9 cellular contexts compared by ENCODE assay signal in the genomic region with DNA sequence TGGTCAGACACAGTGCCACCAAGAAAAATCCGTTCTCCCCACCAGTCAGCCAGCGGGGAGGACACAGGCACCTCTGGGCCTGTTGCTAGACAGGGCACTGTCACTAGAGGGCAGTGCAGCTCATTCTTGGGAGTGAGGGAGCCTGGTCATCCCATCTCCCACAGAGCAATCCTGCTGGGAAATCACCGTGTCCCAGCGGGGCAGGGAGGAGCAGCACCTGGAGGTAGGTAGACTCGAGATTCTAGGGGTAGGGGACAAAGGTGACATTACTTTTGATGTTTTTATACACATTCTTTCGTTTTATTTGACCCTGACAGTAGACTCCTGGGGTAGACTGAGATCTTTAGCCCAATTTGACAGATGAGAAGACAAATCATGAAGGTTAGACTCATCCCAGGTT. TPM values are rescaled to one million over a fixed set of nuclear protein-coding genes. Genes with fewer than 3 reads are reported as not detected.
DNase-seq lines count a peak whose midpoint lies in the region; ATAC-seq and TF ChIP-seq lines count a peak whose summit lies in the region.
"Had no signal": no experiment of that assay in that cellular context is flagged by ENCODE, and none has a peak within 500 bp of the region (broad histone marks: within the 10 kb centered on the region; RNA-seq: fewer than 3 reads in every experiment).

No MANE protein-coding gene starts in this region.

- dilution Hi-C loops in mammary epithelial cell (cut with HindIII; ENCODE audit: low sequenced_read_pairs), result no loop called here

- no peak overlapping the region for H3K27ac ChIP-seq in mammary epithelial cell (ENCODE audit: insufficient read depth, low read depth, low read length)
- H3K27ac ChIP-seq: BLaER1 treated with 17β-estradiol and CSF1 and Interleukin-3, amounts not matched to agents 10 nM and 100 nM had no signal

- intact Hi-C loops in mammary epithelial cell (cut with micrococcal nuclease), result loop anchor here (1.0 to 2.0 kb wide), 6 partner anchors 26 to 412 kb away; no protein-coding TSS in a partner anchor

- no peaks in the 10 kb centered on the region for H3K36me3 ChIP-seq in mammary epithelial cell (ENCODE audit: insufficient read depth, low read length)
- no peaks in the 10 kb centered on the region for H3K36me3 ChIP-seq in kidney epithelial cell (ENCODE audit: control insufficient read depth, insufficient read depth, low read length)
- H3K36me3 ChIP-seq: BLaER1 treated with 17β-estradiol and CSF1 and Interleukin-3, amounts not matched to agents 10 nM and 100 nM had no signal

- H3K9ac ChIP-seq in mammary epithelial cell (ENCODE audit: insufficient read depth, low read length), result no peak overlapping the region
- H3K9ac ChIP-seq: BLaER1 treated with 17β-estradiol and CSF1 and Interleukin-3, amounts not matched to agents 10 nM and 100 nM had no signal

- H3K9me3 ChIP-seq in mammary epithelial cell (replicated peaks; ENCODE audit: insufficient read depth, low read length), result no peaks in the 10 kb centered on the region
- H3K9me3 ChIP-seq: BLaER1 treated with 17β-estradiol and CSF1 and Interleukin-3, amounts not matched to agents 10 nM and 100 nM had no signal

- no peak overlapping the region for H3K4me2 ChIP-seq in mammary epithelial cell (ENCODE audit: insufficient read depth, low read depth, low read length)
- H3K4me2 ChIP-seq: BLaER1 treated with 17β-estradiol and CSF1 and Interleukin-3, amounts not matched to agents 10 nM and 100 nM had no signal

- peaks cover 9% of the 10 kb centered on the region for H3K4me1 ChIP-seq in mammary epithelial cell (ENCODE audit: insufficient read depth, low read length)
- H3K4me1 ChIP-seq: BLaER1 treated with 17β-estradiol and CSF1 and Interleukin-3, amounts not matched to agents 10 nM and 100 nM had no signal

- DNase-seq in NCI-H524 (lab: John Stamatoyannopoulos, UW), result peak; percentile 79 to 80
- DNase-seq in NCI-H524 treated with DMSO at 0.1 percent for 48 hours (lab: John Stamatoyannopoulos, UW), result no peak
- peak; percentile 17 for DNase-seq in NCI-H2081 treated with DMSO at 0.1 percent for 48 hours (lab: John Stamatoyannopoulos, UW)
- peak; percentile 76 for DNase-seq in mammary epithelial cell
- DNase-seq in kidney epithelial cell (ENCODE audit: low read depth), result no peak
- peak; percentile 72 to 80 for DNase-seq in stimulated activated CD4-positive, alpha-beta T cell treated with anti-CD3 and anti-CD28 coated beads, Interleukin-2, amount 100 ng/mL, for 48 hours

- in situ Hi-C loops in mammary epithelial cell (cut with MboI; ENCODE audit: low sequenced_read_pairs in 2 of 2), result loop anchor here (5.0 to 10.0 kb wide), 2 partner anchors 121 to 168 kb away; no protein-coding TSS in a partner anchor

- peak; percentile 66 for ATAC-seq in HG02884 (IDR thresholded peaks at IDR 0.05; ENCODE audit: unreplicated experiment)

- WGBS in mammary epithelial cell (ENCODE audit: low coverage, missing lambda C conversion rate), result 0% methylated on average over 6 of the region's 6 CpGs

- no peak overlapping the region for H3K4me3 ChIP-seq in WI38 (ENCODE audit: low read depth, low read length)
- no peak overlapping the region for H3K4me3 ChIP-seq in mammary epithelial cell (replicated peaks in 1 of 3; ENCODE audit: insufficient read depth in 1 of 3, low read depth in 2 of 3, low read length in 3 of 3)
- no peak overlapping the region for H3K4me3 ChIP-seq in kidney epithelial cell (ENCODE audit: low read depth, low read length)
- H3K4me3 ChIP-seq: BLaER1 treated with 17β-estradiol and CSF1 and Interleukin-3, amounts not matched to agents 10 nM and 100 nM had no signal

- H2AFZ ChIP-seq in mammary epithelial cell (ENCODE audit: low read depth, low read length), result no peak overlapping the region

- no TSS peak for BruUV-seq in mammary epithelial cell (replicated peaks; lab: Mats Ljungman, UMichigan)

- no peaks in the 10 kb centered on the region for H4K20me1 ChIP-seq in mammary epithelial cell (ENCODE audit: insufficient read depth, low read length)
- H4K20me1 ChIP-seq: BLaER1 treated with 17β-estradiol and CSF1 and Interleukin-3, amounts not matched to agents 10 nM and 100 nM had no signal

- CTCF ChIA-PET in mammary epithelial cell (lab: Charles Lee; ENCODE audit: low non-redundant PET), result interaction anchor here (0.8 kb wide), 1 partner anchor 23 kb away, joined by 4 read pairs; no protein-coding TSS in a partner anchor

- TF ChIP-seq CTCF in WI38 (IDR thresholded peaks at IDR 0.05; ENCODE audit: low read depth, low read length), result peak; percentile 96
- TF ChIP-seq CTCF in mammary epithelial cell (conservative IDR thresholded peaks at IDR 0.05 in 1 of 2, IDR thresholded peaks at IDR 0.05 in 1 of 2; ENCODE audit: extremely low read depth in 1 of 2, insufficient read depth in 1 of 2, low read depth in 1 of 2, low read length in 2 of 2), result peak; percentile 98
- TF ChIP-seq CTCF in kidney epithelial cell (IDR thresholded peaks at IDR 0.05; ENCODE audit: insufficient read depth, low read length, poor library complexity, severe bottlenecking), result peak; percentile 96

- H3K79me2 ChIP-seq in mammary epithelial cell (ENCODE audit: insufficient read depth, low read length), result no peaks in the 10 kb centered on the region

- H3K27me3 ChIP-seq in mammary epithelial cell (ENCODE audit: insufficient read depth, low read length), result no peaks in the 10 kb centered on the region
- peaks cover 9% of the 10 kb centered on the region for H3K27me3 ChIP-seq in kidney epithelial cell (ENCODE audit: control insufficient read depth, insufficient read depth, low read length)
- H3K27me3 ChIP-seq: BLaER1 treated with 17β-estradiol and CSF1 and Interleukin-3, amounts not matched to agents 10 nM and 100 nM had no signal

RNA-seq across cellular contexts. Expression of gene CAMK1G, which starts 6.7 kb away (rescaled TPM):
- total RNA-seq in mammary epithelial cell (not detected), kidney epithelial cell (0.14 and 0.21 TPM in 2 replicates)
- not detected for polyA plus RNA-seq in mammary epithelial cell
- polyA minus RNA-seq in mammary epithelial cell, result not detected

Comparison
In these comparisons a context has a peak if more than half of its experiments do, and no peak if none do; other contexts are left out.
1. DNase-seq: peak in NCI-H524 (2 of 2), NCI-H2081 treated with DMSO at 0.1 percent for 48 hours (single experiment), mammary epithelial cell (single experiment) and stimulated activated CD4-positive, alpha-beta T cell treated with anti-CD3 and anti-CD28 coated beads, Interleukin-2, amount 100 ng/mL, for 48 hours (2 of 2); none in NCI-H524 treated with DMSO at 0.1 percent for 48 hours (single experiment) and kidney epithelial cell (single experiment).
2. Peak in every context shown above with its lines, with median percentiles within 50 percentile points of each other: CTCF ChIP-seq.